ENCODE assay signal across 18 cellular contexts in genomic region chr3:8853081-8853480, GRCh38.
DNase-seq lines count a peak whose midpoint lies in the region; ATAC-seq and TF ChIP-seq lines count a peak whose summit lies in the region.
"Had no signal": no experiment of that assay in that cellular context is flagged by ENCODE, and none has a peak within 500 bp of the region (broad histone marks: within the 10 kb centered on the region; RNA-seq: fewer than 3 reads in every experiment).

No MANE protein-coding gene starts in this region.

- TF ChIP-seq CTCF in GM23338 (conservative IDR thresholded peaks at IDR 0.05; ENCODE audit: low read depth in 2 of 2) (no peak), IMR-90 (conservative IDR thresholded peaks at IDR 0.05; ENCODE audit: low read depth, low read length) (no peak), fibroblast of mammary gland (conservative IDR thresholded peaks at IDR 0.05; ENCODE audit: control insufficient read depth, insufficient read depth, low read depth, low read length) (no peak)

- peaks cover 20% of the 10 kb centered on the region for H3K9me1 ChIP-seq in IMR-90 (ENCODE audit: insufficient read depth, low read length)

- H2BK120ac ChIP-seq in IMR-90 (ENCODE audit: low read depth, low read length): peak overlapping the region; percentile 45

- H3K4me2 ChIP-seq in GM23338 (no peak overlapping the region), IMR-90 (ENCODE audit: low read depth, low read length) (no peak overlapping the region)
- H3K4me2 ChIP-seq: BLaER1 had no signal

- no peak overlapping the region for H2AFZ ChIP-seq in GM23338
- no peak overlapping the region for H2AFZ ChIP-seq in IMR-90 (replicated peaks; ENCODE audit: low read length, poor library complexity)
- H2AFZ ChIP-seq: GM23248 had no signal

- dilution Hi-C loops in IMR-90 (cut with HindIII; ENCODE audit: low sequenced_read_pairs, unreplicated experiment): no loop called here

- no peak overlapping the region for H3K27ac Mint-ChIP-seq in GM23338
- H3K27ac Mint-ChIP-seq: CD4-positive, alpha-beta memory T cell had no signal

- H3K36me3 ChIP-seq in GM23338 (ENCODE audit: insufficient read depth): no peaks in the 10 kb centered on the region
- no peaks in the 10 kb centered on the region for H3K36me3 ChIP-seq in IMR-90 (ENCODE audit: control insufficient read depth, insufficient read depth, low read length)

- H4K5ac ChIP-seq in IMR-90 (ENCODE audit: low read depth, low read length): no peak overlapping the region

- H3K56ac ChIP-seq in IMR-90 (ENCODE audit: extremely low read depth, insufficient read depth, low read length): no peak overlapping the region

- no peaks in the 10 kb centered on the region for H3K4me1 Mint-ChIP-seq in GM23338
- H3K4me1 Mint-ChIP-seq: CD4-positive, alpha-beta memory T cell had no signal

- H3K9ac ChIP-seq in IMR-90 (ENCODE audit: low read depth, low read length): no peak overlapping the region
- H3K9ac ChIP-seq: BLaER1, GM23248 had no signal

- no peak overlapping the region for H3K23ac ChIP-seq in IMR-90 (ENCODE audit: low read depth, low read length)

- H3K4me1 ChIP-seq in GM23338 (ENCODE audit: insufficient read depth) (no peaks in the 10 kb centered on the region), IMR-90 (ENCODE audit: control insufficient read depth, insufficient read depth, low read length) (peaks cover 16% of the 10 kb centered on the region)
- H3K4me1 ChIP-seq: BLaER1 had no signal

- DNase-seq in GM23338 (ENCODE audit: low spot score) (no peak), IMR-90 (no peak), fibroblast of mammary gland (ENCODE audit: low read depth) (peak; percentile 25), iris pigment epithelial cell (ENCODE audit: low read depth) (peak; percentile 44), NCI-H1694 (lab: John Stamatoyannopoulos, UW) (no peak), NCI-H345 (lab: John Stamatoyannopoulos, UW) (no peak)
- DNase-seq: CD4-positive, alpha-beta memory T cell; GM23248; Karpas-422; NCI-H1694 treated with DMSO at 0.1 percent for 48 hours; NCI-H446 treated with DMSO at 0.1 percent for 48 hours; NCI-H526 treated with DMSO at 0.1 percent for 48 hours; SHP77 treated with DMSO at 0.1 percent for 48 hours had no signal

- peak overlapping the region; percentile 0; the same call in 1 of the 2 replicates for H2AK5ac ChIP-seq in IMR-90 (ENCODE audit: low read depth, low read length)

- peaks cover 1 to 10% of the 10 kb centered on the region in 2 experiments; a peak in 2 of 4 replicates for H3K79me1 ChIP-seq in IMR-90 (ENCODE audit: low read depth in 1 of 2, low read length in 2 of 2)

- TF ChIP-seq RAD21 in IMR-90 (IDR thresholded peaks at IDR 0.05; ENCODE audit: low read length): no peak

- H3F3A ChIP-seq in GM23338 (replicated peaks; ENCODE audit: low read depth): no peaks in the 10 kb centered on the region

- POLR2A ChIA-PET in IMR-90 (lab: Charles Lee; ENCODE audit: unreplicated experiment): no interaction called here

- no peak overlapping the region for H2BK5ac ChIP-seq in IMR-90 (ENCODE audit: low read depth, low read length, poor library complexity, severe bottlenecking)

- CTCF ChIA-PET in IMR-90 (lab: Yijun Ruan, JAX): interaction anchor here (2.3 kb wide), 1 partner anchor 84 kb away, joined by 11 read pairs; the partner anchor contains the start of gene OXTR

- no peak overlapping the region for H3K4me3 ChIP-seq in GM23338
- no peak overlapping the region for H3K4me3 ChIP-seq in IMR-90 (ENCODE audit: insufficient read depth, low read depth, low read length)
- no peak overlapping the region for H3K4me3 ChIP-seq in fibroblast of mammary gland (ENCODE audit: control insufficient read depth, low read depth, low read length)
- H3K4me3 ChIP-seq: BLaER1, GM23248 had no signal

- no peaks in the 10 kb centered on the region for H3K9me3 Mint-ChIP-seq in GM23338
- H3K9me3 Mint-ChIP-seq: CD4-positive, alpha-beta memory T cell had no signal

- peak; percentile 48 for ATAC-seq in GM23338
- no peak for ATAC-seq in IMR-90 (ENCODE audit: low read depth)
- ATAC-seq in GM21737 (IDR thresholded peaks at IDR 0.05; ENCODE audit: unreplicated experiment): no peak
- no peak for ATAC-seq in HG03159 (IDR thresholded peaks at IDR 0.05; ENCODE audit: unreplicated experiment)
- ATAC-seq: HCT116, SK-N-SH treated with all-trans-retinoic acid at 6 μM for 48 hours had no signal

- H4K8ac ChIP-seq in IMR-90 (ENCODE audit: low read depth in 2 of 2, low read length in 2 of 2): peak overlapping the region in 1 of 2 experiments; percentile 29; a peak in 1 of 4 replicates

- no peaks in the 10 kb centered on the region for H3K79me2 ChIP-seq in GM23338 (replicated peaks; ENCODE audit: insufficient read depth)

- H4K20me1 ChIP-seq in GM23338 (replicated peaks; ENCODE audit: insufficient read depth) (no peaks in the 10 kb centered on the region), IMR-90 (ENCODE audit: insufficient read depth, low read length) (no peaks in the 10 kb centered on the region)
- H4K20me1 ChIP-seq: BLaER1 had no signal

- in situ Hi-C loops in IMR-90 (cut with MboI; ENCODE audit: low sequenced_read_pairs): no loop called here

- no peak overlapping the region for H2BK15ac ChIP-seq in IMR-90 (ENCODE audit: low read depth, low read length)

- no peak overlapping the region for H3K14ac ChIP-seq in IMR-90 (replicated peaks; ENCODE audit: low read depth, low read length)

- H2BK20ac ChIP-seq in IMR-90 (ENCODE audit: low read depth, low read length): peak overlapping the region; percentile 50; the same call in 1 of the 2 replicates

- no peak overlapping the region for H3K18ac ChIP-seq in IMR-90 (ENCODE audit: low read depth, low read length)

- H3K9me2 ChIP-seq in GM23338 (ENCODE audit: insufficient read depth): no peaks in the 10 kb centered on the region

- H4K91ac ChIP-seq in IMR-90 (ENCODE audit: insufficient read depth, low read depth, low read length): peak overlapping the region; percentile 10; the same call in 1 of the 2 replicates

- H3K4me3 Mint-ChIP-seq in GM23338: no peak overlapping the region
- H3K4me3 Mint-ChIP-seq: CD4-positive, alpha-beta memory T cell had no signal

- BruUV-seq in IMR-90 (replicated peaks; lab: Mats Ljungman, UMichigan): no TSS peak

- H2AK9ac ChIP-seq in IMR-90 (replicated peaks; ENCODE audit: low read depth, low read length, poor library complexity): peak overlapping the region; percentile 26

- peak overlapping the region; percentile 40; the same call in 1 of the 2 replicates for H3K4ac ChIP-seq in IMR-90 (ENCODE audit: low read depth, low read length)

- intact Hi-C loops in IMR-90 (cut with micrococcal nuclease): no loop called here

- WGBS in IMR-90 (ENCODE audit: extremely low coverage in 2 of 2, insufficient read length in 1 of 2), 2 experiments: 80% methylated on average over 1 of the region's 5 CpGs; no CpG with 5 or more reads in 1 of the 2 experiments

- H3K27me3 ChIP-seq in GM23338 (ENCODE audit: insufficient read depth) (no peaks in the 10 kb centered on the region), IMR-90 (ENCODE audit: control insufficient read depth, insufficient read depth, low read length) (no peaks in the 10 kb centered on the region)
- H3K27me3 ChIP-seq: BLaER1 had no signal

- H3K27me3 Mint-ChIP-seq in GM23338 (ENCODE audit: insufficient read depth, low read depth, poor library complexity): peaks cover 3% of the 10 kb centered on the region
- H3K27me3 Mint-ChIP-seq: CD4-positive, alpha-beta memory T cell had no signal

- H3K27ac ChIP-seq in GM23338 (ENCODE audit: low read depth) (no peak overlapping the region), IMR-90 (ENCODE audit: insufficient read depth, low read length) (no peak overlapping the region)
- H3K27ac ChIP-seq: BLaER1, GM23248 had no signal

- no peak for TF ChIP-seq POLR2A in IMR-90 (IDR thresholded peaks at IDR 0.05; ENCODE audit: low read depth, low read length)

- H3K36me3 Mint-ChIP-seq in GM23338 (ENCODE audit: low read depth): peaks cover 5% of the 10 kb centered on the region; the same call in 2 of the 3 replicates
- H3K36me3 Mint-ChIP-seq: CD4-positive, alpha-beta memory T cell had no signal

- no peaks in the 10 kb centered on the region for H3K9me3 ChIP-seq in IMR-90 (ENCODE audit: control insufficient read depth, insufficient read depth, low read length)
- H3K9me3 ChIP-seq: BLaER1 had no signal

TF ChIP-seq in GM23338, 12 proteins besides CTCF, POLR2A, EP300 and RAD21:
- no peak for TF ChIP-seq ETS1 (IDR thresholded peaks at IDR 0.05)
- TF ChIP-seq STAT1 (IDR thresholded peaks at IDR 0.05; ENCODE audit: unreplicated experiment): no peak
TF ChIP-seq in GM23338: peak in this region for 0.

TF ChIP-seq in IMR-90, 13 proteins besides CTCF, POLR2A, EP300 and RAD21:
- TF ChIP-seq CEBPB (IDR thresholded peaks at IDR 0.05; ENCODE audit: low read depth, low read length) (no peak), RFX5 (IDR thresholded peaks at IDR 0.05; ENCODE audit: low read depth, low read length) (no peak), USF2 (IDR thresholded peaks at IDR 0.05; ENCODE audit: low read depth, low read length) (no peak), RCOR1 (IDR thresholded peaks at IDR 0.05; ENCODE audit: insufficient replicate concordance, low read length) (no peak), MXI1 (IDR thresholded peaks at IDR 0.05; ENCODE audit: borderline replicate concordance, low read depth, low read length) (no peak), MAZ (IDR thresholded peaks at IDR 0.05; ENCODE audit: borderline replicate concordance, low read depth, low read length) (no peak), BHLHE40 (IDR thresholded peaks at IDR 0.05; ENCODE audit: low read depth, low read length) (no peak)
- TF ChIP-seq, protein P1, sequence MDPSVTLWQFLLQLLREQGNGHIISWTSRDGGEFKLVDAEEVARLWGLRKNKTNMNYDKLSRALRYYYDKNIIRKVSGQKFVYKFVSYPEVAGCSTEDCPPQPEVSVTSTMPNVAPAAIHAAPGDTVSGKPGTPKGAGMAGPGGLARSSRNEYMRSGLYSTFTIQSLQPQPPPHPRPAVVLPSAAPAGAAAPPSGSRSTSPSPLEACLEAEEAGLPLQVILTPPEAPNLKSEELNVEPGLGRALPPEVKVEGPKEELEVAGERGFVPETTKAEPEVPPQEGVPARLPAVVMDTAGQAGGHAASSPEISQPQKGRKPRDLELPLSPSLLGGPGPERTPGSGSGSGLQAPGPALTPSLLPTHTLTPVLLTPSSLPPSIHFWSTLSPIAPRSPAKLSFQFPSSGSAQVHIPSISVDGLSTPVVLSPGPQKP (IDR thresholded peaks at IDR 0.05; ENCODE audit: borderline replicate concordance, low read depth, low read length): no peak

Comparison
In these comparisons a context has a peak if more than half of its experiments do, and no peak if none do; other contexts are left out.
1. DNase-seq: peak in fibroblast of mammary gland (single experiment) and iris pigment epithelial cell (single experiment); none in GM23338 (single experiment), IMR-90 (single experiment), NCI-H1694 (single experiment) and NCI-H345 (single experiment).